Comparison of ENCODE assay signal across 16 cellular contexts in genomic region chr5:149804478-149805450, GRCh38.
DNase-seq lines count a peak whose midpoint lies in the region; ATAC-seq, FAIRE-seq and TF ChIP-seq lines count a peak whose summit lies in the region.
"Had no signal": no experiment of that assay in that cellular context is flagged by ENCODE, and none has a peak within 500 bp of the region (broad histone marks: within the 10 kb centered on the region; RNA-seq: fewer than 3 reads in every experiment).

No MANE protein-coding gene starts in this region.

- H3K79me2 ChIP-seq in PC-9 (ENCODE audit: low read depth), result no peaks in the 10 kb centered on the region

- no peak overlapping the region for H3K4me3 Mint-ChIP-seq in dendritic cell treated with granulocyte-macrophage colony-stimulating factor and Interleukin-4, amounts not matched to agents 40 ng/mL and 50 ng/mL, for 4 days
- H3K4me3 Mint-ChIP-seq: activated CD4-positive, alpha-beta T cell treated with anti-CD3 and anti-CD28 coated beads, Interleukin-2, amount 10 ng/mL, durations not matched to agents 7 days and 5 days; CD4-positive, alpha-beta memory T cell; naive B cell; T-cell had no signal

- H3K27me3 ChIP-seq in gastrocnemius medialis, result no peaks in the 10 kb centered on the region
- H3K27me3 ChIP-seq in PC-9 (ENCODE audit: insufficient read depth, low read depth), result no peaks in the 10 kb centered on the region
- H3K27me3 ChIP-seq: cardiac muscle cell, spleen had no signal

- H3K9ac ChIP-seq in kidney (ENCODE audit: low read length in 2 of 2), result no peak overlapping the region

- H2AFZ ChIP-seq in PC-9, result no peak overlapping the region

- BruUV-seq in PC-9 (replicated peaks; lab: Mats Ljungman, UMichigan), result no TSS peak

- ATAC-seq in HG02798 (IDR thresholded peaks at IDR 0.05; ENCODE audit: poor library complexity, unreplicated experiment) (peak; percentile 26), gastrocnemius medialis (no peak), HG03378 (IDR thresholded peaks at IDR 0.05; ENCODE audit: unreplicated experiment) (no peak)
- ATAC-seq: T-cell had no signal

- peaks cover 85% of the 10 kb centered on the region for H3K4me1 Mint-ChIP-seq in dendritic cell treated with granulocyte-macrophage colony-stimulating factor and Interleukin-4, amounts not matched to agents 40 ng/mL and 50 ng/mL, for 4 days (ENCODE audit: low read depth)
- H3K4me1 Mint-ChIP-seq: activated CD4-positive, alpha-beta T cell treated with anti-CD3 and anti-CD28 coated beads, Interleukin-2, amount 10 ng/mL, durations not matched to agents 7 days and 5 days; CD4-positive, alpha-beta memory T cell had no signal

- H3K9me3 Mint-ChIP-seq in dendritic cell treated with granulocyte-macrophage colony-stimulating factor and Interleukin-4, amounts not matched to agents 40 ng/mL and 50 ng/mL, for 4 days, result no peaks in the 10 kb centered on the region
- H3K9me3 Mint-ChIP-seq: activated CD4-positive, alpha-beta T cell treated with anti-CD3 and anti-CD28 coated beads, Interleukin-2, amount 10 ng/mL, durations not matched to agents 7 days and 5 days; CD4-positive, alpha-beta memory T cell; T-cell had no signal

- H3K4me1 ChIP-seq in gastrocnemius medialis (peaks cover 88 to 90% of the 10 kb centered on the region in 2 donors), PC-9 (replicated peaks; ENCODE audit: insufficient read depth) (peaks cover 11% of the 10 kb centered on the region), kidney (ENCODE audit: control insufficient read depth in 1 of 2, insufficient read depth in 1 of 2, low read depth in 1 of 2, low read length in 2 of 2) (peaks cover 21 to 22% of the 10 kb centered on the region in 2 donors)

- no peak for DNase-seq in GM12892 (ENCODE audit: insufficient read length)
- DNase-seq in gastrocnemius medialis, result no peak
- DNase-seq in mucosa of gallbladder (ENCODE audit: low spot score), result no peak
- DNase-seq in PC-9, result no peak
- no peak for DNase-seq in kidney
- DNase-seq: activated CD4-positive, alpha-beta T cell treated with anti-CD3 and anti-CD28 coated beads, Interleukin-2, amount 10 ng/mL, durations not matched to agents 7 days and 5 days; activated gamma-delta T cell; CD4-positive, alpha-beta memory T cell; naive B cell; NCI-H1436 treated with DMSO at 0.1 percent for 48 hours; T-cell had no signal

- H3K9me3 ChIP-seq in gastrocnemius medialis, result no peaks in the 10 kb centered on the region
- H3K9me3 ChIP-seq in PC-9 (ENCODE audit: insufficient read depth, low read depth), result no peaks in the 10 kb centered on the region
- no peaks in the 10 kb centered on the region for H3K9me3 ChIP-seq in kidney (ENCODE audit: control insufficient read depth in 1 of 2, low read length in 2 of 2)
- H3K9me3 ChIP-seq: spleen had no signal

- no peaks in the 10 kb centered on the region for H3K9me2 ChIP-seq in PC-9 (ENCODE audit: insufficient read depth)

- H3K4me3 ChIP-seq in gastrocnemius medialis, result no peak overlapping the region
- H3K4me3 ChIP-seq in PC-9, result no peak overlapping the region
- no peak overlapping the region for H3K4me3 ChIP-seq in kidney (ENCODE audit: low read length in 2 of 2)
- H3K4me3 ChIP-seq: cardiac muscle cell, spleen had no signal

- peaks cover 36% of the 10 kb centered on the region for H3K36me3 Mint-ChIP-seq in dendritic cell treated with granulocyte-macrophage colony-stimulating factor and Interleukin-4, amounts not matched to agents 40 ng/mL and 50 ng/mL, for 4 days (ENCODE audit: low read depth)
- H3K36me3 Mint-ChIP-seq: CD4-positive, alpha-beta memory T cell; naive B cell; T-cell had no signal

- peak; percentile 30 for FAIRE-seq in GM12892 (lab: Jason Lieb, UNC)
- FAIRE-seq in kidney (lab: Jason Lieb, UNC), result no peak

- POLR2A ChIA-PET in PC-9 (lab: Charles Lee; ENCODE audit: unreplicated experiment), result no interaction called here

- TF ChIP-seq CTCF in gastrocnemius medialis (IDR thresholded peaks at IDR 0.05 in 4 of 5, conservative IDR thresholded peaks at IDR 0.05 in 1 of 5) (no peak), PC-9 (conservative IDR thresholded peaks at IDR 0.05) (no peak), kidney (IDR thresholded peaks at IDR 0.05; ENCODE audit: borderline replicate concordance, extremely low read depth, insufficient read depth) (no peak)

- no peak for TF ChIP-seq POLR2A in GM12892 (IDR thresholded peaks at IDR 0.05; ENCODE audit: low read depth, low read length)
- no peak for TF ChIP-seq POLR2A in gastrocnemius medialis (IDR thresholded peaks at IDR 0.05)

- no peaks in the 10 kb centered on the region for H4K20me1 ChIP-seq in PC-9 (ENCODE audit: insufficient read depth)

- CTCF ChIA-PET in PC-9 (lab: Charles Lee), result no interaction called here

- no peak overlapping the region for H3K4me2 ChIP-seq in PC-9

- H3K27ac ChIP-seq in gastrocnemius medialis, result peak overlapping the region; percentile 94 to 99 (median 98)
- H3K27ac ChIP-seq in PC-9, result no peak overlapping the region
- no peak overlapping the region for H3K27ac ChIP-seq in kidney (ENCODE audit: low read depth in 2 of 2, low read length in 2 of 2)
- H3K27ac ChIP-seq: cardiac muscle cell had no signal

- H3K36me3 ChIP-seq in gastrocnemius medialis (no peaks in the 10 kb centered on the region), PC-9 (ENCODE audit: low read depth) (no peaks in the 10 kb centered on the region), kidney (ENCODE audit: control insufficient read depth in 1 of 2, insufficient read depth in 2 of 2, low read length in 2 of 2) (no peaks in the 10 kb centered on the region)
- H3K36me3 ChIP-seq: cardiac muscle cell, spleen had no signal

- no peaks in the 10 kb centered on the region for H3K27me3 Mint-ChIP-seq in dendritic cell treated with granulocyte-macrophage colony-stimulating factor and Interleukin-4, amounts not matched to agents 40 ng/mL and 50 ng/mL, for 4 days
- H3K27me3 Mint-ChIP-seq: activated CD4-positive, alpha-beta T cell treated with anti-CD3 and anti-CD28 coated beads, Interleukin-2, amount 10 ng/mL, durations not matched to agents 7 days and 5 days; CD4-positive, alpha-beta memory T cell; naive B cell; T-cell had no signal

- intact Hi-C loops in dendritic cell treated with granulocyte-macrophage colony-stimulating factor and Interleukin-4, amounts not matched to agents 40 ng/mL and 50 ng/mL, for 4 days (cut with micrococcal nuclease), result no loop called here
- intact Hi-C loops in gastrocnemius medialis (cut with DNase I; ENCODE audit: low total_unique reads) (loop anchor here (10.0 kb wide), 1 partner anchor 830 kb away; no protein-coding TSS in a partner anchor), PC-9 (cut with micrococcal nuclease; ENCODE audit: unreplicated experiment) (no loop called here), kidney (cut with DNase I) (no loop called here)

- peak overlapping the region; percentile 64 for H3K27ac Mint-ChIP-seq in dendritic cell treated with granulocyte-macrophage colony-stimulating factor and Interleukin-4, amounts not matched to agents 40 ng/mL and 50 ng/mL, for 4 days
- H3K27ac Mint-ChIP-seq: activated CD4-positive, alpha-beta T cell treated with anti-CD3 and anti-CD28 coated beads, Interleukin-2, amount 10 ng/mL, durations not matched to agents 7 days and 5 days; T-cell had no signal

- H3F3A ChIP-seq in PC-9 (ENCODE audit: insufficient read depth, low read depth), result no peaks in the 10 kb centered on the region; the same call in 1 of the 2 replicates

- in situ Hi-C loops in gastrocnemius medialis (cut with MboI; ENCODE audit: low sequenced_read_pairs in 4 of 4), result no loop called here

Comparison
In these comparisons a context has a peak if more than half of its experiments do, and no peak if none do; other contexts are left out.
1. H3K27ac ChIP-seq: peak in gastrocnemius medialis (4 of 4); none in PC-9 (single experiment) and kidney (0 of 2).